ENCODE assay signal across 9 cellular contexts in the genomic region with DNA sequence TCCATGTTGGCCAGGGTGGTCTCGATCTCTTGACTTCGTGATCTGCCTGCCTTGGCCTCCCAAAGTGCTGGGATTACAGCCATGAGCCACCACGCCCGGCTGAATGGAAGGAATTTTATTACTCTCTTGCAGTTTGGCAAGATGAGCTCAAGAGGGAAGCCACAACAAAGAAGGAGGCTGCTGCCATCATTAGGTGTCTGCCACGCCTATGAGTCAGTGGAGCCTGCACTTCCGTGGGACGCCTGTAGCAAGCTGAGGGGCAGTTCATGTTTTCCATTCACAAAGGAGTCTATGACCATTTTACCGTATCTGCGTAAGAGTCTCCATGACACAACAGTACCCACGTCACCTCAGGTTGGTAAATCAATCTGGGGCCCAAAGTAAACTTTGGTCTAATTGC. TPM values are rescaled to one million over a fixed set of nuclear protein-coding genes. Genes with fewer than 3 reads are reported as not detected.
DNase-seq lines count a peak whose midpoint lies in the region; ATAC-seq and TF ChIP-seq lines count a peak whose summit lies in the region.
"Had no signal": no experiment of that assay in that cellular context is flagged by ENCODE, and none has a peak within 500 bp of the region (broad histone marks: within the 10 kb centered on the region; RNA-seq: fewer than 3 reads in every experiment).

No MANE protein-coding gene starts in this region.

- intact Hi-C loops in CD14-positive monocyte (cut with micrococcal nuclease), result no loop called here

- H4K20me1 ChIP-seq in BLaER1 (no peaks in the 10 kb centered on the region), OCI-LY1 (ENCODE audit: insufficient read depth, low read length) (no peaks in the 10 kb centered on the region)

- no peaks in the 10 kb centered on the region for H3K9me2 ChIP-seq in OCI-LY1 (ENCODE audit: low read depth, low read length)

- H3K9me3 ChIP-seq in BLaER1 (peaks cover 12% of the 10 kb centered on the region), OCI-LY1 (ENCODE audit: low read length) (no peaks in the 10 kb centered on the region)

- H3K4me1 Mint-ChIP-seq in CD14-positive monocyte, result peaks cover 16% of the 10 kb centered on the region

- peaks cover 2 to 10% (median 4%) of the 10 kb centered on the region in 7 donors for H3K9me3 Mint-ChIP-seq in CD14-positive monocyte

- H3K9ac ChIP-seq in BLaER1 (no peak overlapping the region), OCI-LY1 (ENCODE audit: low read length) (peak overlapping the region; percentile 20; the same call in 1 of the 2 replicates)

- H3K27me3 Mint-ChIP-seq in CD14-positive monocyte (ENCODE audit: low read depth in 3 of 3), result peaks cover 0 to 5% (median 3%) of the 10 kb centered on the region in 3 donors

- H3K4me2 ChIP-seq in BLaER1, result peak overlapping the region; percentile 44
- H3K4me2 ChIP-seq in OCI-LY1 (ENCODE audit: low read length), result peak overlapping the region; percentile 30

- no peaks in the 10 kb centered on the region for H3K36me3 ChIP-seq in BLaER1
- no peaks in the 10 kb centered on the region for H3K36me3 ChIP-seq in OCI-LY1 (ENCODE audit: insufficient read depth, low read length)

- ATAC-seq in HG03108 (IDR thresholded peaks at IDR 0.05; ENCODE audit: unreplicated experiment) (no peak), HG03095 (IDR thresholded peaks at IDR 0.05; ENCODE audit: unreplicated experiment) (no peak)

- no peaks in the 10 kb centered on the region for H3K27me3 ChIP-seq in BLaER1
- no peaks in the 10 kb centered on the region for H3K27me3 ChIP-seq in OCI-LY1 (ENCODE audit: insufficient read depth, low read length)

- 0 out of 2 replicates have a peak, but pooled peaks cover 7% of the 10 kb centered on the region for H3F3A ChIP-seq in OCI-LY1 (ENCODE audit: insufficient read depth, low read length)

- H3K27ac Mint-ChIP-seq in CD14-positive monocyte, result peak overlapping the region in 1 of 7 donors; percentile 19

- TF ChIP-seq CTCF in OCI-LY1 (IDR thresholded peaks at IDR 0.05; ENCODE audit: low read length), result peak; percentile 29; the same call in 1 of the 2 replicates
- TF ChIP-seq CTCF in CD14-positive monocyte (IDR thresholded peaks at IDR 0.05), result no peak

- no peak overlapping the region for H3K4me3 ChIP-seq in BLaER1
- peak overlapping the region; percentile 1 for H3K4me3 ChIP-seq in OCI-LY1 (ENCODE audit: low read depth, low read length, poor library complexity, severe bottlenecking)

- peaks cover 31% of the 10 kb centered on the region for H3K4me1 ChIP-seq in BLaER1
- H3K4me1 ChIP-seq in OCI-LY1 (ENCODE audit: insufficient read depth, low read length, severe bottlenecking), result peaks cover 73% of the 10 kb centered on the region

- H2AFZ ChIP-seq in OCI-LY1 (ENCODE audit: low read length), result no peak overlapping the region

- peak; percentile 45 to 73 for DNase-seq in activated T-helper 1 cell treated with anti-CD3 and anti-CD28 coated beads, Interleukin-2, amount 50 U/mL, for 16 hours (ENCODE audit: low read depth in 1 of 2, low spot score in 1 of 2)
- DNase-seq in renal cortical epithelial cell (ENCODE audit: low read depth) (peak; percentile 95), ureter (ENCODE audit: low spot score) (no peak), CD14-positive monocyte (ENCODE audit: low spot score) (no peak)
- DNase-seq: NCI-H2227 treated with DMSO at 0.1 percent for 48 hours had no signal

- H3K79me2 ChIP-seq in OCI-LY1 (ENCODE audit: insufficient read depth, low read length), result no peaks in the 10 kb centered on the region

- peaks cover 0 to 4% of the 10 kb centered on the region in 2 donors for H3K36me3 Mint-ChIP-seq in CD14-positive monocyte

- H3K27ac ChIP-seq in BLaER1 (peak overlapping the region; percentile 8; the same call in 1 of the 2 replicates), OCI-LY1 (ENCODE audit: low read depth, low read length, poor library complexity, severe bottlenecking) (peak overlapping the region; percentile 82)

- H3K4me3 Mint-ChIP-seq in CD14-positive monocyte, result no peak overlapping the region

RNA-seq across cellular contexts. Expression of gene CHRNA9, which starts 51.2 kb away (rescaled TPM):
- total RNA-seq in renal cortical epithelial cell, result not detected in 2 replicates
- not detected for total RNA-seq in ureter
- not detected for polyA plus RNA-seq in CD14-positive monocyte

Comparison
In these comparisons a context has a peak if more than half of its experiments do, and no peak if none do; other contexts are left out.
1. DNase-seq: peak in activated T-helper 1 cell treated with anti-CD3 and anti-CD28 coated beads, Interleukin-2, amount 50 U/mL, for 16 hours (2 of 2) and renal cortical epithelial cell (single experiment); none in ureter (single experiment) and CD14-positive monocyte (single experiment).